In the genomic region with DNA sequence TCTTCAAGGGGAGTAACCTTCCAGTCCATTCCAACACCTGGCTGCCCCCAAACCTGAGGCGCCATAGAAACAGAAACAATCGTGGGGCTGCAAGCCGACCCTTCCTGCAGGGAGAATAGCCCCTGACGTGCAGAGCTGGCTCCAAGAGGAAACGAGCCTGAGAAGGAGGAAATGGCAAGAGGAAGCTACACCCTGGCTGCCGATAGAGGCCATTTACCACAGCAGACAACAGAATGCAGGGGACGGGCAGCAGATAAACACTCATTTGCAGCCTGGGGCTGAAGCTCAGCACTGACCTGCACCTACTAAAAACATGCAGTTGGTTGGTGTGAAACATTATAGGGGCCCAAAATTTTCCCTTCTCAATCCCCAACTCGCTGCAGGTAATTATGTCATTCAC, we compare ENCODE assay signal across 12 cellular contexts. TPM values are rescaled to one million over a fixed set of nuclear protein-coding genes. Genes with fewer than 3 reads are reported as not detected.
A peak's percentile ranks its signal among the peaks of the same experiment; 100 is the strongest.
DNase-seq lines count a peak whose midpoint lies in the region; ATAC-seq and TF ChIP-seq lines count a peak whose summit lies in the region.
"Had no signal": no experiment of that assay in that cellular context is flagged by ENCODE, and none has a peak within 500 bp of the region (broad histone marks: within the 10 kb centered on the region; RNA-seq: fewer than 3 reads in every experiment).

No MANE protein-coding gene starts in this region.

- H3K4me1 Mint-ChIP-seq in endothelial cell (ENCODE audit: unreplicated experiment) (peaks cover 83% of the 10 kb centered on the region), Calu3 (ENCODE audit: low read depth, unreplicated experiment) (no peaks in the 10 kb centered on the region), glutamatergic neuron (ENCODE audit: low read depth, unreplicated experiment) (peaks cover 11% of the 10 kb centered on the region)
- H3K4me1 Mint-ChIP-seq in natural killer cell treated with Interleukin-12 subunit alpha and Interleukin-12 subunit beta and Interleukin-15 and Interleukin-18, amount 100 ng/mL, for 72 hours (ENCODE audit: low read depth in 2 of 2): peaks cover 15 to 23% of the 10 kb centered on the region in 2 donors

- H3K27me3 Mint-ChIP-seq in endothelial cell (ENCODE audit: unreplicated experiment): peaks cover 12% of the 10 kb centered on the region
- H3K27me3 Mint-ChIP-seq in natural killer cell treated with Interleukin-12 subunit alpha and Interleukin-12 subunit beta and Interleukin-15 and Interleukin-18, amount 100 ng/mL, for 72 hours: no peaks in the 10 kb centered on the region
- H3K27me3 Mint-ChIP-seq in Calu3 (ENCODE audit: unreplicated experiment): peaks cover 57% of the 10 kb centered on the region
- peaks cover 1% of the 10 kb centered on the region for H3K27me3 Mint-ChIP-seq in glutamatergic neuron (ENCODE audit: unreplicated experiment)

- H3K36me3 Mint-ChIP-seq in endothelial cell (ENCODE audit: low read depth, unreplicated experiment) (peaks cover 39% of the 10 kb centered on the region), Calu3 (ENCODE audit: insufficient read depth, unreplicated experiment) (no peaks in the 10 kb centered on the region), glutamatergic neuron (ENCODE audit: unreplicated experiment) (no peaks in the 10 kb centered on the region)
- H3K36me3 Mint-ChIP-seq in natural killer cell treated with Interleukin-12 subunit alpha and Interleukin-12 subunit beta and Interleukin-15 and Interleukin-18, amount 100 ng/mL, for 72 hours: no peaks in the 10 kb centered on the region

- H3K27ac Mint-ChIP-seq in endothelial cell (ENCODE audit: unreplicated experiment) (peak overlapping the region; percentile 97), Calu3 (ENCODE audit: unreplicated experiment) (no peak overlapping the region), glutamatergic neuron (ENCODE audit: unreplicated experiment) (no peak overlapping the region)
- peak overlapping the region in 1 of 2 donors; percentile 64 for H3K27ac Mint-ChIP-seq in natural killer cell treated with Interleukin-12 subunit alpha and Interleukin-12 subunit beta and Interleukin-15 and Interleukin-18, amount 100 ng/mL, for 72 hours

- no peak overlapping the region for H3K4me3 ChIP-seq in GM12864 (ENCODE audit: low read depth, low read length)
- H3K4me3 ChIP-seq: ascending aorta, stomach had no signal

- intact Hi-C loops in Calu3 (cut with micrococcal nuclease; ENCODE audit: unreplicated experiment): no loop called here

- DNase-seq in GM12864 (ENCODE audit: low read depth) (peak; percentile 34), NOMO-1 treated with DMSO at 0.1 percent for 48 hours (lab: John Stamatoyannopoulos, UW; ENCODE audit: unreplicated experiment) (peak; percentile 84), endothelial cell (ENCODE audit: low spot score) (peak; percentile 62), Calu3 (no peak), glutamatergic neuron (no peak), T-helper 9 cell (no peak)
- DNase-seq in natural killer cell treated with Interleukin-12 subunit alpha and Interleukin-12 subunit beta and Interleukin-15 and Interleukin-18, amount 100 ng/mL, for 72 hours (ENCODE audit: low spot score): no peak
- DNase-seq: stomach, SW 1271 had no signal

- peak overlapping the region; percentile 57 for H3K4me3 Mint-ChIP-seq in endothelial cell (ENCODE audit: unreplicated experiment)
- H3K4me3 Mint-ChIP-seq in natural killer cell treated with Interleukin-12 subunit alpha and Interleukin-12 subunit beta and Interleukin-15 and Interleukin-18, amount 100 ng/mL, for 72 hours: peak overlapping the region; percentile 32
- no peak overlapping the region for H3K4me3 Mint-ChIP-seq in Calu3 (ENCODE audit: low read depth, unreplicated experiment)
- H3K4me3 Mint-ChIP-seq in glutamatergic neuron (ENCODE audit: unreplicated experiment): no peak overlapping the region

- no peaks in the 10 kb centered on the region for H3K9me3 Mint-ChIP-seq in endothelial cell (ENCODE audit: unreplicated experiment)
- no peaks in the 10 kb centered on the region for H3K9me3 Mint-ChIP-seq in natural killer cell treated with Interleukin-12 subunit alpha and Interleukin-12 subunit beta and Interleukin-15 and Interleukin-18, amount 100 ng/mL, for 72 hours
- H3K9me3 Mint-ChIP-seq in Calu3 (ENCODE audit: low read depth, unreplicated experiment): no peaks in the 10 kb centered on the region
- H3K9me3 Mint-ChIP-seq in glutamatergic neuron (ENCODE audit: unreplicated experiment): peaks cover 2% of the 10 kb centered on the region

- BruUV-seq in Calu3 (replicated peaks; lab: Mats Ljungman, UMichigan): no TSS peak

- CTCF ChIA-PET in Calu3 (lab: Charles Lee): interaction anchor here (0.6 kb wide), 1 partner anchor 9 kb away, joined by 4 read pairs; no protein-coding TSS in a partner anchor

- TF ChIP-seq CTCF in GM12864 (IDR thresholded peaks at IDR 0.05; ENCODE audit: low read depth, low read length, missing control alignments) (peak; percentile 8), endothelial cell (IDR thresholded peaks at IDR 0.05; ENCODE audit: unreplicated experiment) (no peak), Calu3 (IDR thresholded peaks at IDR 0.05; ENCODE audit: unreplicated experiment) (no peak), glutamatergic neuron (IDR thresholded peaks at IDR 0.05; ENCODE audit: partially characterized antibody, unreplicated experiment) (no peak)

- ATAC-seq in natural killer cell treated with Interleukin-12 subunit alpha and Interleukin-12 subunit beta and Interleukin-15 and Interleukin-18, amount 100 ng/mL, for 72 hours: peak; percentile 52 to 57
- no peak for ATAC-seq in GM21529 (IDR thresholded peaks at IDR 0.05; ENCODE audit: unreplicated experiment)

RNA-seq across cellular contexts. Expression of a gene that starts 8.7 kb away (rescaled TPM):
- total RNA-seq in endothelial cell (ENCODE audit: unreplicated experiment): 27.8 TPM
- not detected for total RNA-seq in natural killer cell treated with Interleukin-12 subunit alpha and Interleukin-12 subunit beta and Interleukin-15 and Interleukin-18, amount 100 ng/mL, for 72 hours
- not detected in 2 replicates for total RNA-seq in Calu3 (2022)
- not detected for total RNA-seq in glutamatergic neuron (ENCODE audit: unreplicated experiment)
- total RNA-seq: LHCN-M2 had no signal

RNA-seq across cellular contexts. Expression of a gene that starts 8.9 kb away (rescaled TPM):
- total RNA-seq in endothelial cell (ENCODE audit: unreplicated experiment) (79.3 TPM), Calu3 (2022) (not detected in 2 replicates), glutamatergic neuron (ENCODE audit: unreplicated experiment) (0.07 TPM)
- total RNA-seq in natural killer cell treated with Interleukin-12 subunit alpha and Interleukin-12 subunit beta and Interleukin-15 and Interleukin-18, amount 100 ng/mL, for 72 hours: under 1 TPM in 1 of 2 donors, not detected in 1; 0.19 TPM
- total RNA-seq: LHCN-M2 had no signal

Comparison
In these comparisons a context has a peak if more than half of its experiments do, and no peak if none do; other contexts are left out.
1. DNase-seq: peak in GM12864 (single experiment), NOMO-1 treated with DMSO at 0.1 percent for 48 hours (single experiment) and endothelial cell (single experiment); none in natural killer cell treated with Interleukin-12 subunit alpha and Interleukin-12 subunit beta and Interleukin-15 and Interleukin-18, amount 100 ng/mL, for 72 hours (single experiment), Calu3 (single experiment), glutamatergic neuron (single experiment) and T-helper 9 cell (single experiment).
2. H3K4me3 Mint-ChIP-seq: peak in endothelial cell (single experiment) and natural killer cell treated with Interleukin-12 subunit alpha and Interleukin-12 subunit beta and Interleukin-15 and Interleukin-18, amount 100 ng/mL, for 72 hours (single experiment); none in Calu3 (single experiment) and glutamatergic neuron (single experiment).
3. RNA of a gene that starts 8.7 kb away (total RNA-seq): 27.8 TPM in endothelial cell (single experiment); not detected in Calu3, not detected in natural killer cell treated with Interleukin-12 subunit alpha and Interleukin-12 subunit beta and Interleukin-15 and Interleukin-18, amount 100 ng/mL, for 72 hours and not detected in glutamatergic neuron (single experiment); every median in the first group is over 10 times any median in the second.
4. RNA of a gene that starts 8.9 kb away (total RNA-seq): 79.3 TPM in endothelial cell (single experiment); 0.19 TPM in natural killer cell treated with Interleukin-12 subunit alpha and Interleukin-12 subunit beta and Interleukin-15 and Interleukin-18, amount 100 ng/mL, for 72 hours, 0.07 TPM in glutamatergic neuron (single experiment) and not detected in Calu3; every median in the first group is over 10 times any median in the second.